In the genomic region with DNA sequence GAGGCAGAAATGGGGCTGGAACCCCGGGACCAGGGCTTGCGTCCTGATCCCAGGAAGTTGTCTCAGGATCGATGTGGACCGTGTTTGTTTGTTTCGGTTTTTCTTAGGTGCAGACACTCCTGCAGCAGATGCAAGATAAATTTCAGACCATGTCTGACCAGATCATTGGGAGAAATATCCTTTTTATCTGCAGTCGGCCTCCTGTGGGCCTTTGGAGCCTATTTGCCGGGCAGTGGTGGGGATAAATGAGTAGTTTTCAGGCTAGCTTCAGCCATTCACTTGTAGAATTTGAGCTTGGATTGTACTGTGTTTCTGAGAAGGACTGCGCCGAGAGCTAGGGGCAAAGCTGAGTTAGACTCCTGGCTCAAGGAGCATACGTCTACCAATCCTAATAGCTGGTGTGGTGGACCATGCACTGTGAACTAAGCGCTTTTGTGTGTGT, we compare ENCODE assay signal across 8 cellular contexts. TPM values are rescaled to one million over a fixed set of nuclear protein-coding genes. Genes with fewer than 3 reads are reported as not detected.
A peak's percentile ranks its signal among the peaks of the same experiment; 100 is the strongest.
DNase-seq lines count a peak whose midpoint lies in the region; ATAC-seq, FAIRE-seq and TF ChIP-seq lines count a peak whose summit lies in the region.

No MANE protein-coding gene starts in this region.

- H3K4me2 ChIP-seq in astrocyte (ENCODE audit: low read length) = peak overlapping the region; percentile 99

- peak overlapping the region; percentile 88 for H3K4me3 ChIP-seq in astrocyte (ENCODE audit: insufficient read depth, low read depth, low read length)
- peak overlapping the region; percentile 88 to 91 (median 89) for H3K4me3 ChIP-seq in liver (ENCODE audit: low read depth in 1 of 3, low read length in 3 of 3)
- H3K4me3 ChIP-seq in tibial nerve = peak overlapping the region; percentile 80 to 96 (median 84)

- peaks cover 20% of the 10 kb centered on the region for H3K4me1 ChIP-seq in astrocyte (ENCODE audit: insufficient read depth, low read length)
- peaks cover 8 to 11% (median 10%) of the 10 kb centered on the region in 4 donors for H3K4me1 ChIP-seq in liver (ENCODE audit: control insufficient read depth in 4 of 4, insufficient read depth in 4 of 4, low read length in 3 of 4)
- peaks cover 0 to 38% (median 9%) of the 10 kb centered on the region in 4 donors for H3K4me1 ChIP-seq in tibial nerve

- no peak for FAIRE-seq in astrocyte (lab: Jason Lieb, UNC)

- H4K20me1 ChIP-seq in astrocyte (ENCODE audit: insufficient read depth, low read length) = peaks cover 26% of the 10 kb centered on the region

- H3K79me2 ChIP-seq in astrocyte (ENCODE audit: insufficient read depth, low read length) = peaks cover 39% of the 10 kb centered on the region

- no peaks in the 10 kb centered on the region for H3K27me3 ChIP-seq in astrocyte (ENCODE audit: insufficient read depth, low read length)
- no peaks in the 10 kb centered on the region for H3K27me3 ChIP-seq in liver (ENCODE audit: control insufficient read depth in 4 of 4, insufficient read depth in 4 of 4, low read length in 3 of 4)
- no peaks in the 10 kb centered on the region for H3K27me3 ChIP-seq in tibial nerve

- peaks cover 2% of the 10 kb centered on the region in 2 donors for H3K9me3 Mint-ChIP-seq in activated T-cell treated with anti-CD3 and anti-CD28 coated beads, Interleukin-2, amount 50 U/mL, for 72 hours
- H3K9me3 Mint-ChIP-seq in astrocyte (ENCODE audit: unreplicated experiment) = peaks cover 4% of the 10 kb centered on the region

- H3K27ac ChIP-seq in astrocyte (ENCODE audit: low read depth, low read length) (peak overlapping the region; percentile 86), liver (ENCODE audit: low read depth in 1 of 2, low read length in 2 of 2) (peak overlapping the region; percentile 67 to 75), tibial nerve (peak overlapping the region in 3 of 4 donors; percentile 76 to 89 (median 85))

- no peak for TF ChIP-seq RAD21 in liver (IDR thresholded peaks at IDR 0.05)

- WGBS in liver = 16% methylated on average over 11 of the region's 11 CpGs
- 7 to 10% methylated on average over 11 of the region's 11 CpGs for WGBS in tibial nerve, 2 donors

- no peak for DNase-seq in activated T-cell treated with anti-CD3 and anti-CD28 coated beads, Interleukin-2, amount 50 U/mL, for 72 hours
- DNase-seq in activated T-cell treated with anti-CD3 and anti-CD28 coated beads, Interleukin-2, amount 50 U/mL, for 48 hours = no peak
- DNase-seq in astrocyte (ENCODE audit: low read depth) (no peak), tibial nerve (ENCODE audit: low spot score in 2 of 2) (no peak), Ammon's horn (ENCODE audit: low spot score) (no peak), SHP77 (lab: John Stamatoyannopoulos, UW) (no peak)

- peak overlapping the region; percentile 98 for H3K4me3 Mint-ChIP-seq in activated T-cell treated with anti-CD3 and anti-CD28 coated beads, Interleukin-2, amount 50 U/mL, for 72 hours
- peak overlapping the region; percentile 98 for H3K4me3 Mint-ChIP-seq in astrocyte (ENCODE audit: unreplicated experiment)

- H3K36me3 ChIP-seq in astrocyte (ENCODE audit: insufficient read depth, low read length) (peaks cover 14% of the 10 kb centered on the region), liver (ENCODE audit: control insufficient read depth in 4 of 4, insufficient read depth in 3 of 4, low read depth in 1 of 4, low read length in 3 of 4) (peaks cover 0 to 5% (median 2%) of the 10 kb centered on the region in 4 donors), tibial nerve (peaks cover 0 to 20% (median 0%) of the 10 kb centered on the region in 3 donors)

- H3K9ac ChIP-seq in astrocyte (ENCODE audit: low read length) (peak overlapping the region; percentile 96), liver (ENCODE audit: low read depth in 1 of 2, low read length in 2 of 2) (peak overlapping the region; percentile 56 to 72)

- H3K36me3 Mint-ChIP-seq in activated T-cell treated with anti-CD3 and anti-CD28 coated beads, Interleukin-2, amount 50 U/mL, for 72 hours (ENCODE audit: insufficient read depth in 2 of 2) = peaks cover 1 to 3% of the 10 kb centered on the region in 2 donors
- H3K36me3 Mint-ChIP-seq in astrocyte (ENCODE audit: low read depth, unreplicated experiment) = peaks cover 15% of the 10 kb centered on the region

- H3K9me3 ChIP-seq in astrocyte (ENCODE audit: insufficient read depth, low read depth, low read length) (no peaks in the 10 kb centered on the region), liver (ENCODE audit: control insufficient read depth in 4 of 4, low read length in 3 of 4) (no peaks in the 10 kb centered on the region), tibial nerve (no peaks in the 10 kb centered on the region)

- H2AFZ ChIP-seq in astrocyte (ENCODE audit: low read depth, low read length) = peak overlapping the region; percentile 94

- TF ChIP-seq EP300 in tibial nerve (IDR thresholded peaks at IDR 0.05) = no peak

- peaks cover 47% of the 10 kb centered on the region for H3K4me1 Mint-ChIP-seq in activated T-cell treated with anti-CD3 and anti-CD28 coated beads, Interleukin-2, amount 50 U/mL, for 72 hours (ENCODE audit: low read depth)
- H3K4me1 Mint-ChIP-seq in astrocyte (ENCODE audit: low read depth, unreplicated experiment) = peaks cover 15% of the 10 kb centered on the region

- no peaks in the 10 kb centered on the region for H3K27me3 Mint-ChIP-seq in activated T-cell treated with anti-CD3 and anti-CD28 coated beads, Interleukin-2, amount 50 U/mL, for 72 hours (ENCODE audit: low read depth)
- H3K27me3 Mint-ChIP-seq in astrocyte (ENCODE audit: low read depth, unreplicated experiment) = peaks cover 2% of the 10 kb centered on the region

- TF ChIP-seq CTCF in astrocyte (IDR thresholded peaks at IDR 0.05; ENCODE audit: insufficient read depth, low read depth, low read length) (no peak), liver (IDR thresholded peaks at IDR 0.05; ENCODE audit: low read depth, low read length, missing input control) (no peak), tibial nerve (IDR thresholded peaks at IDR 0.05) (no peak)

- ATAC-seq in activated T-cell treated with anti-CD3 and anti-CD28 coated beads, Interleukin-2, amount 50 U/mL, for 72 hours (replicated peaks in 1 of 2) = no peak
- no peak for ATAC-seq in GM18519 (IDR thresholded peaks at IDR 0.05; ENCODE audit: low FRiP score, unreplicated experiment)

- no peak for TF ChIP-seq POLR2A in tibial nerve (IDR thresholded peaks at IDR 0.05)

- H3K27ac Mint-ChIP-seq in activated T-cell treated with anti-CD3 and anti-CD28 coated beads, Interleukin-2, amount 50 U/mL, for 72 hours = peak overlapping the region; percentile 93
- peak overlapping the region; percentile 81 for H3K27ac Mint-ChIP-seq in astrocyte (ENCODE audit: unreplicated experiment)

TF ChIP-seq in liver, 16 proteins besides CTCF, POLR2A, EP300 and RAD21:
- no peak for TF ChIP-seq YY1 (IDR thresholded peaks at IDR 0.05)
- no peak for TF ChIP-seq ZBTB33 (IDR thresholded peaks at IDR 0.05)

RNA-seq across cellular contexts. Expression of gene HSBP1, which starts 0.8 kb away (rescaled TPM):
- 10 to 100 TPM; 35.7 to 41.3 TPM for total RNA-seq in activated T-cell treated with anti-CD3 and anti-CD28 coated beads, Interleukin-2, amount 50 U/mL, for 72 hours
- total RNA-seq in astrocyte = 148 and 179 TPM in 2 replicates
- 10 to 100 TPM in 1 of 2 donors, 1 to 10 TPM in 1; 5.1 to 57.2 TPM for total RNA-seq in liver
- polyA plus RNA-seq in liver = 100 to 1,000 TPM in 1 of 2 donors, 10 to 100 TPM in 1; 19.4 to 106 TPM
- 10 to 100 TPM in 1 of 4 donors, 1 to 10 TPM in 3; 7.3 to 12.6 (median 8.5) TPM for total RNA-seq in tibial nerve
